Comparison of ENCODE assay signal across 1 cellular context in genomic region chr18:31657823-31658669, GRCh38.
TF ChIP-seq lines count a peak whose summit lies in the region.

No MANE protein-coding gene starts in this region.

TF ChIP-seq in GM12878, 131 proteins besides CTCF, POLR2A, EP300 and RAD21 (continues in another document):
- TF ChIP-seq, protein P1, sequence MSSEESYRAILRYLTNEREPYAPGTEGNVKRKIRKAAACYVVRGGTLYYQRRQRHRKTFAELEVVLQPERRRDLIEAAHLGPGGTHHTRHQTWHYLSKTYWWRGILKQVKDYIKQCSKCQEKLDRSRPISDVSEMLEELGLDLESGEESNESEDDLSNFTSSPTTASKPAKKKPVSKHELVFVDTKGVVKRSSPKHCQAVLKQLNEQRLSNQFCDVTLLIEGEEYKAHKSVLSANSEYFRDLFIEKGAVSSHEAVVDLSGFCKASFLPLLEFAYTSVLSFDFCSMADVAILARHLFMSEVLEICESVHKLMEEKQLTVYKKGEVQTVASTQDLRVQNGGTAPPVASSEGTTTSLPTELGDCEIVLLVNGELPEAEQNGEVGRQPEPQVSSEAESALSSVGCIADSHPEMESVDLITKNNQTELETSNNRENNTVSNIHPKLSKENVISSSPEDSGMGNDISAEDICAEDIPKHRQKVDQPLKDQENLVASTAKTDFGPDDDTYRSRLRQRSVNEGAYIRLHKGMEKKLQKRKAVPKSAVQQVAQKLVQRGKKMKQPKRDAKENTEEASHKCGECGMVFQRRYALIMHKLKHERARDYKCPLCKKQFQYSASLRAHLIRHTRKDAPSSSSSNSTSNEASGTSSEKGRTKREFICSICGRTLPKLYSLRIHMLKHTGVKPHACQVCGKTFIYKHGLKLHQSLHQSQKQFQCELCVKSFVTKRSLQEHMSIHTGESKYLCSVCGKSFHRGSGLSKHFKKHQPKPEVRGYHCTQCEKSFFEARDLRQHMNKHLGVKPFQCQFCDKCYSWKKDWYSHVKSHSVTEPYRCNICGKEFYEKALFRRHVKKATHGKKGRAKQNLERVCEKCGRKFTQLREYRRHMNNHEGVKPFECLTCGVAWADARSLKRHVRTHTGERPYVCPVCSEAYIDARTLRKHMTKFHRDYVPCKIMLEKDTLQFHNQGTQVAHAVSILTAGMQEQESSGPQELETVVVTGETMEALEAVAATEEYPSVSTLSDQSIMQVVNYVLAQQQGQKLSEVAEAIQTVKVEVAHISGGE (CRISPR knock-in tag; IDR thresholded peaks at IDR 0.05) = no peak
- no peak for TF ChIP-seq NFYA (IDR thresholded peaks at IDR 0.05; ENCODE audit: borderline replicate concordance, low read depth, low read length)
- TF ChIP-seq, protein P2, sequence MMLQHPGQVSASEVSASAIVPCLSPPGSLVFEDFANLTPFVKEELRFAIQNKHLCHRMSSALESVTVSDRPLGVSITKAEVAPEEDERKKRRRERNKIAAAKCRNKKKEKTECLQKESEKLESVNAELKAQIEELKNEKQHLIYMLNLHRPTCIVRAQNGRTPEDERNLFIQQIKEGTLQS (IDR thresholded peaks at IDR 0.05; ENCODE audit: borderline replicate concordance, extremely low read depth, low read depth, low read length) = no peak
- TF ChIP-seq NKRF (conservative IDR thresholded peaks at IDR 0.05) = no peak
- TF ChIP-seq BHLHE40 (IDR thresholded peaks at IDR 0.05; ENCODE audit: borderline replicate concordance in 1 of 2, low read depth in 2 of 2, low read length in 1 of 2) = peak; percentile 86 to 88
- TF ChIP-seq USF1 (IDR thresholded peaks at IDR 0.05; ENCODE audit: borderline replicate concordance, extremely low read length, insufficient read depth, low read depth, low read length) = no peak
- peak; percentile 69; the same call in 1 of the 2 replicates for TF ChIP-seq ZNF687 (IDR thresholded peaks at IDR 0.05)
- TF ChIP-seq RUNX3 (IDR thresholded peaks at IDR 0.05; ENCODE audit: low read length) = peak; percentile 93
- no peak for TF ChIP-seq FOXK2 (IDR thresholded peaks at IDR 0.05)
- peak; percentile 91 for TF ChIP-seq TCF12 (IDR thresholded peaks at IDR 0.05; ENCODE audit: low read depth, low read length)
- TF ChIP-seq SMAD1 (IDR thresholded peaks at IDR 0.05; ENCODE audit: low read depth, partially characterized antibody) = no peak
- TF ChIP-seq RFX5 (IDR thresholded peaks at IDR 0.05; ENCODE audit: low read depth, low read length) = peak; percentile 32; the same call in 1 of the 2 replicates
- TF ChIP-seq RAD51 (IDR thresholded peaks at IDR 0.05) = peak; percentile 37
- TF ChIP-seq RELB (IDR thresholded peaks at IDR 0.05; ENCODE audit: low read depth) = peak; percentile 94
- TF ChIP-seq, protein P3, sequence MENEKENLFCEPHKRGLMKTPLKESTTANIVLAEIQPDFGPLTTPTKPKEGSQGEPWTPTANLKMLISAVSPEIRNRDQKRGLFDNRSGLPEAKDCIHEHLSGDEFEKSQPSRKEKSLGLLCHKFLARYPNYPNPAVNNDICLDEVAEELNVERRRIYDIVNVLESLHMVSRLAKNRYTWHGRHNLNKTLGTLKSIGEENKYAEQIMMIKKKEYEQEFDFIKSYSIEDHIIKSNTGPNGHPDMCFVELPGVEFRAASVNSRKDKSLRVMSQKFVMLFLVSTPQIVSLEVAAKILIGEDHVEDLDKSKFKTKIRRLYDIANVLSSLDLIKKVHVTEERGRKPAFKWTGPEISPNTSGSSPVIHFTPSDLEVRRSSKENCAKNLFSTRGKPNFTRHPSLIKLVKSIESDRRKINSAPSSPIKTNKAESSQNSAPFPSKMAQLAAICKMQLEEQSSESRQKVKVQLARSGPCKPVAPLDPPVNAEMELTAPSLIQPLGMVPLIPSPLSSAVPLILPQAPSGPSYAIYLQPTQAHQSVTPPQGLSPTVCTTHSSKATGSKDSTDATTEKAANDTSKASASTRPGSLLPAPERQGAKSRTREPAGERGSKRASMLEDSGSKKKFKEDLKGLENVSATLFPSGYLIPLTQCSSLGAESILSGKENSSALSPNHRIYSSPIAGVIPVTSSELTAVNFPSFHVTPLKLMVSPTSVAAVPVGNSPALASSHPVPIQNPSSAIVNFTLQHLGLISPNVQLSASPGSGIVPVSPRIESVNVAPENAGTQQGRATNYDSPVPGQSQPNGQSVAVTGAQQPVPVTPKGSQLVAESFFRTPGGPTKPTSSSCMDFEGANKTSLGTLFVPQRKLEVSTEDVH (IDR thresholded peaks at IDR 0.05; ENCODE audit: low read depth, partially characterized antibody) = no peak
- TF ChIP-seq MEF2A (IDR thresholded peaks at IDR 0.05; ENCODE audit: insufficient read depth, low read depth, low read length) = peak; percentile 98
- TF ChIP-seq ESRRA (IDR thresholded peaks at IDR 0.05; ENCODE audit: low read length) = no peak
- TF ChIP-seq NR2C2 (IDR thresholded peaks at IDR 0.05; ENCODE audit: borderline replicate concordance, control insufficient read depth, insufficient read length, low read depth) = no peak
- TF ChIP-seq ZNF622 (IDR thresholded peaks at IDR 0.05) = no peak
- TF ChIP-seq YY1 (IDR thresholded peaks at IDR 0.05; ENCODE audit: low read depth, low read length) = peak; percentile 59
- peak; percentile 98 for TF ChIP-seq MEF2B (IDR thresholded peaks at IDR 0.05; ENCODE audit: partially characterized antibody, poor library complexity, severe bottlenecking)
- no peak for TF ChIP-seq SPI1 (IDR thresholded peaks at IDR 0.05; ENCODE audit: borderline replicate concordance, insufficient read depth, low read depth, low read length)
- TF ChIP-seq SMARCA5 (IDR thresholded peaks at IDR 0.05) = 0 out of 2 replicates have a peak, but pooled peaks have one; percentile 3
- TF ChIP-seq, protein P4, sequence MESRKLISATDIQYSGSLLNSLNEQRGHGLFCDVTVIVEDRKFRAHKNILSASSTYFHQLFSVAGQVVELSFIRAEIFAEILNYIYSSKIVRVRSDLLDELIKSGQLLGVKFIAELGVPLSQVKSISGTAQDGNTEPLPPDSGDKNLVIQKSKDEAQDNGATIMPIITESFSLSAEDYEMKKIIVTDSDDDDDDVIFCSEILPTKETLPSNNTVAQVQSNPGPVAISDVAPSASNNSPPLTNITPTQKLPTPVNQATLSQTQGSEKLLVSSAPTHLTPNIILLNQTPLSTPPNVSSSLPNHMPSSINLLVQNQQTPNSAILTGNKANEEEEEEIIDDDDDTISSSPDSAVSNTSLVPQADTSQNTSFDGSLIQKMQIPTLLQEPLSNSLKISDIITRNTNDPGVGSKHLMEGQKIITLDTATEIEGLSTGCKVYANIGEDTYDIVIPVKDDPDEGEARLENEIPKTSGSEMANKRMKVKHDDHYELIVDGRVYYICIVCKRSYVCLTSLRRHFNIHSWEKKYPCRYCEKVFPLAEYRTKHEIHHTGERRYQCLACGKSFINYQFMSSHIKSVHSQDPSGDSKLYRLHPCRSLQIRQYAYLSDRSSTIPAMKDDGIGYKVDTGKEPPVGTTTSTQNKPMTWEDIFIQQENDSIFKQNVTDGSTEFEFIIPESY (IDR thresholded peaks at IDR 0.05) = no peak
- no peak for TF ChIP-seq MAX (IDR thresholded peaks at IDR 0.05; ENCODE audit: low read depth, low read length)
- no peak for TF ChIP-seq HDAC2 (IDR thresholded peaks at IDR 0.05)
- TF ChIP-seq, protein P5, sequence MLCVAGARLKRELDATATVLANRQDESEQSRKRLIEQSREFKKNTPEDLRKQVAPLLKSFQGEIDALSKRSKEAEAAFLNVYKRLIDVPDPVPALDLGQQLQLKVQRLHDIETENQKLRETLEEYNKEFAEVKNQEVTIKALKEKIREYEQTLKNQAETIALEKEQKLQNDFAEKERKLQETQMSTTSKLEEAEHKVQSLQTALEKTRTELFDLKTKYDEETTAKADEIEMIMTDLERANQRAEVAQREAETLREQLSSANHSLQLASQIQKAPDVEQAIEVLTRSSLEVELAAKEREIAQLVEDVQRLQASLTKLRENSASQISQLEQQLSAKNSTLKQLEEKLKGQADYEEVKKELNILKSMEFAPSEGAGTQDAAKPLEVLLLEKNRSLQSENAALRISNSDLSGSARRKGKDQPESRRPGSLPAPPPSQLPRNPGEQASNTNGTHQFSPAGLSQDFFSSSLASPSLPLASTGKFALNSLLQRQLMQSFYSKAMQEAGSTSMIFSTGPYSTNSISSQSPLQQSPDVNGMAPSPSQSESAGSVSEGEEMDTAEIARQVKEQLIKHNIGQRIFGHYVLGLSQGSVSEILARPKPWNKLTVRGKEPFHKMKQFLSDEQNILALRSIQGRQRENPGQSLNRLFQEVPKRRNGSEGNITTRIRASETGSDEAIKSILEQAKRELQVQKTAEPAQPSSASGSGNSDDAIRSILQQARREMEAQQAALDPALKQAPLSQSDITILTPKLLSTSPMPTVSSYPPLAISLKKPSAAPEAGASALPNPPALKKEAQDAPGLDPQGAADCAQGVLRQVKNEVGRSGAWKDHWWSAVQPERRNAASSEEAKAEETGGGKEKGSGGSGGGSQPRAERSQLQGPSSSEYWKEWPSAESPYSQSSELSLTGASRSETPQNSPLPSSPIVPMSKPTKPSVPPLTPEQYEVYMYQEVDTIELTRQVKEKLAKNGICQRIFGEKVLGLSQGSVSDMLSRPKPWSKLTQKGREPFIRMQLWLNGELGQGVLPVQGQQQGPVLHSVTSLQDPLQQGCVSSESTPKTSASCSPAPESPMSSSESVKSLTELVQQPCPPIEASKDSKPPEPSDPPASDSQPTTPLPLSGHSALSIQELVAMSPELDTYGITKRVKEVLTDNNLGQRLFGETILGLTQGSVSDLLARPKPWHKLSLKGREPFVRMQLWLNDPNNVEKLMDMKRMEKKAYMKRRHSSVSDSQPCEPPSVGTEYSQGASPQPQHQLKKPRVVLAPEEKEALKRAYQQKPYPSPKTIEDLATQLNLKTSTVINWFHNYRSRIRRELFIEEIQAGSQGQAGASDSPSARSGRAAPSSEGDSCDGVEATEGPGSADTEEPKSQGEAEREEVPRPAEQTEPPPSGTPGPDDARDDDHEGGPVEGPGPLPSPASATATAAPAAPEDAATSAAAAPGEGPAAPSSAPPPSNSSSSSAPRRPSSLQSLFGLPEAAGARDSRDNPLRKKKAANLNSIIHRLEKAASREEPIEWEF (IDR thresholded peaks at IDR 0.05; ENCODE audit: insufficient replicate concordance, low read depth, low read length) = peak; percentile 91
- TF ChIP-seq SREBF1 (IDR thresholded peaks at IDR 0.05; ENCODE audit: low read length) = no peak
- TF ChIP-seq ZNF384 (IDR thresholded peaks at IDR 0.05; ENCODE audit: borderline replicate concordance, low read depth, low read length) = no peak
